ENCODE assay signal across 13 cellular contexts in genomic region chr9:127162567-127163365, GRCh38. TPM values are rescaled to one million over a fixed set of nuclear protein-coding genes. Genes with fewer than 3 reads are reported as not detected.
DNase-seq lines count a peak whose midpoint lies in the region; ATAC-seq, FAIRE-seq and TF ChIP-seq lines count a peak whose summit lies in the region.
"Had no signal": no experiment of that assay in that cellular context is flagged by ENCODE, and none has a peak within 500 bp of the region (broad histone marks: within the 10 kb centered on the region; RNA-seq: fewer than 3 reads in every experiment).

No MANE protein-coding gene starts in this region.

- FAIRE-seq in small intestine (lab: Jason Lieb, UNC) = no peak

- no peaks in the 10 kb centered on the region for H3K27me3 Mint-ChIP-seq in activated CD8-positive, alpha-beta T cell treated with anti-CD3 and anti-CD28 coated beads for 36 hours

- H4K20me1 ChIP-seq in GM23248 (ENCODE audit: insufficient read depth) = no peaks in the 10 kb centered on the region

- DNase-seq in GM23248 = no peak
- DNase-seq in RWPE1 (ENCODE audit: low spot score) = no peak
- no peak for DNase-seq in foreskin keratinocyte
- peak; percentile 87 for DNase-seq in small intestine
- DNase-seq in omental fat pad (ENCODE audit: low spot score) = no peak
- DNase-seq in activated CD8-positive, alpha-beta T cell treated with anti-CD3 and anti-CD28 coated beads for 36 hours = no peak
- DNase-seq in NCI-H1417 (lab: John Stamatoyannopoulos, UW) = no peak
- DNase-seq: activated CD4-positive, CD25-positive, alpha-beta regulatory T cell; NCI-H1092 treated with DMSO at 0.1 percent for 48 hours; NCI-H510A; SIG-M5 had no signal

- no peak for ATAC-seq in foreskin keratinocyte
- no peak for ATAC-seq in omental fat pad (ENCODE audit: low FRiP score)
- ATAC-seq in activated CD8-positive, alpha-beta T cell treated with anti-CD3 and anti-CD28 coated beads for 36 hours = no peak

- peaks cover 7% of the 10 kb centered on the region for H3K4me1 Mint-ChIP-seq in activated CD8-positive, alpha-beta T cell treated with anti-CD3 and anti-CD28 coated beads for 36 hours (ENCODE audit: low read depth)

- no peaks in the 10 kb centered on the region for H3K9me3 ChIP-seq in GM23248 (ENCODE audit: low read depth)
- no peaks in the 10 kb centered on the region for H3K9me3 ChIP-seq in small intestine (ENCODE audit: control insufficient read depth, low read depth)

- H3K36me3 ChIP-seq in GM23248 (ENCODE audit: low read depth) (no peaks in the 10 kb centered on the region), small intestine (ENCODE audit: control insufficient read depth in 2 of 2, insufficient read depth in 2 of 2, low read length in 2 of 2) (peaks cover 0 to 4% of the 10 kb centered on the region in 2 donors)

- H3K27ac ChIP-seq in GM23248 (peak overlapping the region; percentile 65), RWPE1 (peak overlapping the region; percentile 28; the same call in 1 of the 2 replicates), foreskin keratinocyte (peak overlapping the region; percentile 23), small intestine (ENCODE audit: low read depth in 1 of 2, low read length in 1 of 2) (peak overlapping the region; percentile 28 to 87)
- H3K27ac ChIP-seq: parathyroid adenoma had no signal

- H3K36me3 Mint-ChIP-seq in activated CD8-positive, alpha-beta T cell treated with anti-CD3 and anti-CD28 coated beads for 36 hours (ENCODE audit: low read depth) = no peaks in the 10 kb centered on the region

- H3K27ac Mint-ChIP-seq in activated CD8-positive, alpha-beta T cell treated with anti-CD3 and anti-CD28 coated beads for 36 hours = no peak overlapping the region

- no peak overlapping the region for H3K4me3 Mint-ChIP-seq in activated CD8-positive, alpha-beta T cell treated with anti-CD3 and anti-CD28 coated beads for 36 hours

- peak overlapping the region; percentile 19 for H3K4me2 ChIP-seq in GM23248 (ENCODE audit: unreplicated experiment)

- no peaks in the 10 kb centered on the region for H3K9me3 Mint-ChIP-seq in activated CD8-positive, alpha-beta T cell treated with anti-CD3 and anti-CD28 coated beads for 36 hours

- CTCF ChIA-PET in RWPE1 (lab: Yijun Ruan, JAX) = interaction anchor here (0.6 to 1.0 kb wide), 2 partner anchors 20 to 28 kb away, joined by 3 read pairs; no protein-coding TSS in a partner anchor
- CTCF ChIA-PET in activated CD8-positive, alpha-beta T cell treated with anti-CD3 and anti-CD28 coated beads for 36 hours (lab: Charles Lee) = no interaction called here

- intact Hi-C loops in activated CD8-positive, alpha-beta T cell treated with anti-CD3 and anti-CD28 coated beads for 36 hours (cut with micrococcal nuclease) = no loop called here

- TF ChIP-seq CTCF in RWPE1 (conservative IDR thresholded peaks at IDR 0.05; ENCODE audit: low read depth) = no peak
- TF ChIP-seq CTCF in foreskin keratinocyte (conservative IDR thresholded peaks at IDR 0.05) = no peak
- TF ChIP-seq CTCF in omental fat pad (IDR thresholded peaks at IDR 0.05) = no peak
- TF ChIP-seq CTCF in activated CD8-positive, alpha-beta T cell treated with anti-CD3 and anti-CD28 coated beads for 36 hours (IDR thresholded peaks at IDR 0.05) = no peak

- H3K27me3 ChIP-seq in GM23248 (replicated peaks; ENCODE audit: insufficient read depth) (no peaks in the 10 kb centered on the region), foreskin keratinocyte (no peaks in the 10 kb centered on the region), small intestine (ENCODE audit: control insufficient read depth in 2 of 2, insufficient read depth in 2 of 2, low read length in 2 of 2) (no peaks in the 10 kb centered on the region)

- no peaks in the 10 kb centered on the region for H3K79me2 ChIP-seq in GM23248 (ENCODE audit: insufficient read depth)
- H3K79me2 ChIP-seq: parathyroid adenoma had no signal

- no peaks in the 10 kb centered on the region for H3K9me2 ChIP-seq in GM23248 (ENCODE audit: insufficient read depth)

- no peak overlapping the region for H2AFZ ChIP-seq in GM23248
- H2AFZ ChIP-seq: parathyroid adenoma had no signal

- H3K4me1 ChIP-seq in GM23248 (ENCODE audit: insufficient read depth) = peaks cover 36% of the 10 kb centered on the region
- peaks cover 17% of the 10 kb centered on the region for H3K4me1 ChIP-seq in foreskin keratinocyte
- H3K4me1 ChIP-seq in small intestine (ENCODE audit: control insufficient read depth in 2 of 2, insufficient read depth in 1 of 2, low read depth in 1 of 2, low read length in 1 of 2) = peaks cover 0 to 5% of the 10 kb centered on the region in 2 donors
- H3K4me1 ChIP-seq: parathyroid adenoma had no signal

- H3K4me3 ChIP-seq in GM23248 = no peak overlapping the region
- H3K4me3 ChIP-seq in small intestine (ENCODE audit: low read depth in 1 of 2, low read length in 2 of 2) = no peak overlapping the region

- peak overlapping the region; percentile 28; the same call in 1 of the 2 replicates for H3K9ac ChIP-seq in GM23248
- H3K9ac ChIP-seq: parathyroid adenoma had no signal

- peaks cover 17% of the 10 kb centered on the region; the same call in 1 of the 2 replicates for H3F3A ChIP-seq in GM23248 (ENCODE audit: insufficient read depth)

- POLR2A ChIA-PET in RWPE1 (lab: Yijun Ruan, JAX; ENCODE audit: low non-redundant PET) = no interaction called here
- POLR2A ChIA-PET in activated CD8-positive, alpha-beta T cell treated with anti-CD3 and anti-CD28 coated beads for 36 hours (lab: Charles Lee) = no interaction called here

- 96% methylated on average over 7 of the region's 7 CpGs for WGBS in GM23248 (ENCODE audit: low coverage in 1 of 2, low lambda C conversion rate in 2 of 2, missing lambda C conversion rate in 2 of 2), 2 experiments
- WGBS in small intestine, 3 donors = 76 to 83% (median 77%) methylated on average over 7 of the region's 7 CpGs

- in situ Hi-C loops in GM23248 (cut with MboI) = no loop called here

RNA-seq across cellular contexts. Expression of gene ANGPTL2, which starts 40.3 kb away (rescaled TPM):
- total RNA-seq in GM23248 (2014; rRNA removed; shearing (Covaris generic)) = 9.0 and 12.3 TPM in 2 replicates
- 8.8 and 9.5 TPM in 2 replicates for polyA plus RNA-seq in GM23248 (2016; fragmentation: Nextera tagmentation; extraction: Ambion mirVana)
- total RNA-seq in foreskin keratinocyte = 0.32 and 0.37 TPM in 2 replicates
- polyA plus RNA-seq in foreskin keratinocyte = 0.36 and 0.38 TPM in 2 replicates
- polyA plus RNA-seq in small intestine = 10 to 100 TPM in 1 of 3 donors, 1 to 10 TPM in 1, under 1 TPM in 1; 0.45 to 16.5 (median 3.0) TPM
- 100 to 1,000 TPM in 2 of 4 donors, 10 to 100 TPM in 2; 68.3 to 177 (median 112) TPM for total RNA-seq in omental fat pad
- total RNA-seq in activated CD8-positive, alpha-beta T cell treated with anti-CD3 and anti-CD28 coated beads for 36 hours = not detected
- polyA plus RNA-seq: mammary epithelial cell had no signal
